26 cellular contexts compared by ENCODE assay signal in the genomic region with DNA sequence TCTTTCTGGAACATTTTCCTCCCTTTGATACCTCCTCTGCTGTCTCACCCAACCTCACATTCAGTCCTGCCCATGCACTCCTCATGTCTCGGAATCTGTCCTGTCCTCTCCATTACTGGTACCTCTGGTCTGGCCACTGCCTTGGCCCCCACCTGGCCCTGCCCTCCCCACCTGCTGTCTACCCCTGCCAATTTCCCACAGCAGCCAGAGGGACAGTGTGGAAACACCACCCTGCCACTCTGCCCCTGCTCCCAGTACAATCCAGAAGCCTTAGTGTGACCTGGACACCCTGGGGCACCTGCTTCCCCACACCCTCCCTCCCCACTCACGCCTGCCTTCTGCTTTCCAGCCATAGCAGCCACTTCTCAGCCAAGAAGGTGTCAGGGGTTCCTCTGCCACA.
A peak's percentile ranks its signal among the peaks of the same experiment; 100 is the strongest.
DNase-seq lines count a peak whose midpoint lies in the region; ATAC-seq, FAIRE-seq and TF ChIP-seq lines count a peak whose summit lies in the region.
"Had no signal": no experiment of that assay in that cellular context is flagged by ENCODE, and none has a peak within 500 bp of the region (broad histone marks: within the 10 kb centered on the region; RNA-seq: fewer than 3 reads in every experiment).

No MANE protein-coding gene starts in this region.

- H3K36me3 ChIP-seq in K562 (ENCODE audit: control insufficient read depth, insufficient read depth, low read length) (no peaks in the 10 kb centered on the region), lung (ENCODE audit: control insufficient read depth in 2 of 2, insufficient read depth in 2 of 2, low read length in 2 of 2) (no peaks in the 10 kb centered on the region), lower lobe of right lung (no peaks in the 10 kb centered on the region)
- H3K36me3 ChIP-seq: BE2C had no signal

- CTCF ChIA-PET in K562 (lab: Yijun Ruan, JAX; ENCODE audit: low intra/inter-chr PET ratio), result no interaction called here

- no TSS peak for BruUV-seq in K562 (replicated peaks; lab: Mats Ljungman, UMichigan)

- in situ Hi-C loops in K562 (cut with MboI), result no loop called here

- 73% methylated on average over 2 of the region's 2 CpGs for WGBS in K562 (ENCODE audit: insufficient coverage, low coverage, missing lambda C conversion rate)
- 86 to 93% methylated on average over 2 of the region's 2 CpGs for WGBS in lung, 2 donors

- POLR2A ChIA-PET in K562 (lab: Yijun Ruan, JAX), result no interaction called here

- no peak overlapping the region for H3K4me3 ChIP-seq in K562
- no peak overlapping the region for H3K4me3 ChIP-seq in lung
- no peak overlapping the region for H3K4me3 ChIP-seq in lower lobe of right lung
- H3K4me3 ChIP-seq: GM23248 had no signal

- H3K27ac ChIP-seq in K562 (ENCODE audit: extremely low read depth, low read depth, low read length) (no peak overlapping the region), lung (ENCODE audit: low read depth in 1 of 2, low read length in 1 of 2) (no peak overlapping the region), lower lobe of right lung (no peak overlapping the region)
- H3K27ac ChIP-seq: GM23248, RWPE1 had no signal

- H3K9me1 ChIP-seq in K562 (ENCODE audit: control insufficient read depth, insufficient read depth, low read length), result no peaks in the 10 kb centered on the region

- TF ChIP-seq POLR2A in K562 (conservative IDR thresholded peaks at IDR 0.05), result no peak

- intact Hi-C loops in K562 (cut with micrococcal nuclease), result no loop called here
- intact Hi-C loops in lower lobe of right lung (cut with DNase I), result no loop called here

- H3K27me3 ChIP-seq in K562 (ENCODE audit: control insufficient read depth in 2 of 2, insufficient read depth in 2 of 2, low read length in 2 of 2) (0 out of 5 replicates have a peak, but pooled peaks cover 0 to 6% of the 10 kb centered on the region in 2 experiments), lung (ENCODE audit: control insufficient read depth, insufficient read depth) (no peaks in the 10 kb centered on the region), lower lobe of right lung (ENCODE audit: low read depth) (no peaks in the 10 kb centered on the region)
- H3K27me3 ChIP-seq: BE2C had no signal

- ATAC-seq in K562 (no peak), lung (ENCODE audit: insufficient read depth, low FRiP score) (no peak), GM19035 (IDR thresholded peaks at IDR 0.05; ENCODE audit: unreplicated experiment) (no peak), lower lobe of right lung (no peak)
- ATAC-seq: Panc1 had no signal

- H3K4me1 ChIP-seq in K562 (replicated peaks in 1 of 2; ENCODE audit: control insufficient read depth in 2 of 2, insufficient read depth in 2 of 2, low read length in 2 of 2) (peaks cover 44 to 49% of the 10 kb centered on the region in 2 experiments), lung (ENCODE audit: control insufficient read depth in 2 of 2, insufficient read depth in 2 of 2, low read length in 2 of 2) (no peaks in the 10 kb centered on the region), lower lobe of right lung (peaks cover 13% of the 10 kb centered on the region)
- H3K4me1 ChIP-seq: BE2C had no signal

- no peak overlapping the region for H3K4me2 ChIP-seq in K562 (ENCODE audit: insufficient read depth, low read length)

- 0 out of 2 replicates have a peak, but pooled peaks cover 4% of the 10 kb centered on the region for H4K20me1 ChIP-seq in K562 (replicated peaks; ENCODE audit: control insufficient read depth, insufficient read depth, low read length)

- DNase-seq in activated CD8-positive, alpha-beta memory T cell treated with anti-CD3 and anti-CD28 coated beads for 24 hours, result peak; percentile 47
- DNase-seq in activated CD8-positive, alpha-beta memory T cell treated with anti-CD3 and anti-CD28 coated beads, Interleukin-2, amount 50 U/mL, for 48 hours, result no peak
- no peak for DNase-seq in K562 (ENCODE audit: extremely low read depth in 1 of 4, low spot score in 3 of 4)
- DNase-seq in lung (ENCODE audit: low spot score), result peak; percentile 11
- peak; percentile 12 for DNase-seq in ureter (ENCODE audit: low spot score)
- no peak for DNase-seq in lower lobe of right lung
- no peak for DNase-seq in HT-29 (ENCODE audit: low spot score)
- DNase-seq: 8988T, ACHN, BE2C, GM23248, H9, Karpas-422, NCI-H1092, NCI-H1417 treated with DMSO at 0.1 percent for 48 hours, NCI-H1694 treated with DMSO at 0.1 percent for 48 hours, NCI-H2081 treated with DMSO at 0.1 percent for 48 hours, NCI-H2171, NCI-H226, NCI-H510A, NCI-H69, SHP77 had no signal

- no peak overlapping the region for H3K9ac ChIP-seq in K562 (ENCODE audit: insufficient read depth in 1 of 2, low read depth in 2 of 2, low read length in 2 of 2)
- H3K9ac ChIP-seq: GM23248 had no signal

- no peak overlapping the region for H2AFZ ChIP-seq in K562 (ENCODE audit: low read depth, low read length)
- H2AFZ ChIP-seq: GM23248 had no signal

- H3K9me3 ChIP-seq in K562 (replicated peaks; ENCODE audit: control insufficient read depth, insufficient read depth, low read depth, low read length), result no peaks in the 10 kb centered on the region; the same call in 1 of the 2 replicates
- H3K9me3 ChIP-seq in lung (ENCODE audit: control insufficient read depth in 2 of 2, insufficient read depth in 1 of 2, low read length in 1 of 2), result no peaks in the 10 kb centered on the region
- no peaks in the 10 kb centered on the region for H3K9me3 ChIP-seq in lower lobe of right lung
- H3K9me3 ChIP-seq: BE2C had no signal

- TF ChIP-seq CTCF in K562 (IDR thresholded peaks at IDR 0.05 in 2 of 3, conservative IDR thresholded peaks at IDR 0.05 in 1 of 3; ENCODE audit: insufficient read depth in 2 of 3, low read depth in 1 of 3, low read length in 3 of 3) (no peak), lung (IDR thresholded peaks at IDR 0.05; ENCODE audit: control extremely low read depth, extremely low read depth) (no peak), lower lobe of right lung (IDR thresholded peaks at IDR 0.05) (no peak)

- no peak for TF ChIP-seq RAD21 in K562 (CRISPR knock-in tag; conservative IDR thresholded peaks at IDR 0.05 in 1 of 2, IDR thresholded peaks at IDR 0.05 in 1 of 2)

- no peaks in the 10 kb centered on the region for H3K79me2 ChIP-seq in K562 (ENCODE audit: control insufficient read depth, insufficient read depth, low read length)

- no peak for FAIRE-seq in K562 (lab: Jason Lieb, UNC)
- FAIRE-seq: D721Med had no signal

- TF ChIP-seq EP300 in K562 (IDR thresholded peaks at IDR 0.05; ENCODE audit: low read length), result no peak

TF ChIP-seq in K562, 482 proteins besides CTCF, POLR2A, EP300 and RAD21:
- TF ChIP-seq, protein P1, sequence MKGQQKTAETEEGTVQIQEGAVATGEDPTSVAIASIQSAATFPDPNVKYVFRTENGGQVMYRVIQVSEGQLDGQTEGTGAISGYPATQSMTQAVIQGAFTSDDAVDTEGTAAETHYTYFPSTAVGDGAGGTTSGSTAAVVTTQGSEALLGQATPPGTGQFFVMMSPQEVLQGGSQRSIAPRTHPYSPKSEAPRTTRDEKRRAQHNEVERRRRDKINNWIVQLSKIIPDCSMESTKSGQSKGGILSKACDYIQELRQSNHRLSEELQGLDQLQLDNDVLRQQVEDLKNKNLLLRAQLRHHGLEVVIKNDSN (CRISPR knock-in tag; IDR thresholded peaks at IDR 0.05), result 0 out of 2 replicates have a peak, but pooled peaks have one; percentile 8
- TF ChIP-seq, protein P2, sequence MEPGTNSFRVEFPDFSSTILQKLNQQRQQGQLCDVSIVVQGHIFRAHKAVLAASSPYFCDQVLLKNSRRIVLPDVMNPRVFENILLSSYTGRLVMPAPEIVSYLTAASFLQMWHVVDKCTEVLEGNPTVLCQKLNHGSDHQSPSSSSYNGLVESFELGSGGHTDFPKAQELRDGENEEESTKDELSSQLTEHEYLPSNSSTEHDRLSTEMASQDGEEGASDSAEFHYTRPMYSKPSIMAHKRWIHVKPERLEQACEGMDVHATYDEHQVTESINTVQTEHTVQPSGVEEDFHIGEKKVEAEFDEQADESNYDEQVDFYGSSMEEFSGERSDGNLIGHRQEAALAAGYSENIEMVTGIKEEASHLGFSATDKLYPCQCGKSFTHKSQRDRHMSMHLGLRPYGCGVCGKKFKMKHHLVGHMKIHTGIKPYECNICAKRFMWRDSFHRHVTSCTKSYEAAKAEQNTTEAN (CRISPR knock-in tag; IDR thresholded peaks at IDR 0.05), result no peak
TF ChIP-seq in K562: peak in this region for 1.

Comparison
In these comparisons a context has a peak if more than half of its experiments do, and no peak if none do; other contexts are left out.
1. DNase-seq: peak in activated CD8-positive, alpha-beta memory T cell treated with anti-CD3 and anti-CD28 coated beads for 24 hours (single experiment), lung (single experiment) and ureter (single experiment); none in activated CD8-positive, alpha-beta memory T cell treated with anti-CD3 and anti-CD28 coated beads, Interleukin-2, amount 50 U/mL, for 48 hours (single experiment), K562 (0 of 4), lower lobe of right lung (single experiment) and HT-29 (single experiment).